In genomic region chr6:150641398-150642139, GRCh38 we compare ENCODE assay signal across 8 cellular contexts. TPM values are rescaled to one million over a fixed set of nuclear protein-coding genes. Genes with fewer than 3 reads are reported as not detected.
DNase-seq lines count a peak whose midpoint lies in the region; ATAC-seq and TF ChIP-seq lines count a peak whose summit lies in the region.

No MANE protein-coding gene starts in this region.

- peaks cover 4% of the 10 kb centered on the region; the same call in 1 of the 2 replicates for H3K9me2 ChIP-seq in PC-9 (ENCODE audit: insufficient read depth)

- H3K27ac Mint-ChIP-seq in activated naive CD8-positive, alpha-beta T cell treated with anti-CD3 and anti-CD28 coated beads, Interleukin-2, amount 50 U/mL, for 24 hours = peak overlapping the region; percentile 77

- intact Hi-C loops in PC-9 (cut with micrococcal nuclease; ENCODE audit: unreplicated experiment) = no loop called here

- BruUV-seq in PC-9 (replicated peaks; lab: Mats Ljungman, UMichigan) = no TSS peak

- H3K36me3 Mint-ChIP-seq in activated naive CD8-positive, alpha-beta T cell treated with anti-CD3 and anti-CD28 coated beads, Interleukin-2, amount 50 U/mL, for 24 hours (ENCODE audit: low read depth) = no peaks in the 10 kb centered on the region

- no peaks in the 10 kb centered on the region; the same call in 1 of the 2 replicates for H3K79me2 ChIP-seq in PC-9 (ENCODE audit: low read depth)

- H3F3A ChIP-seq in PC-9 (ENCODE audit: insufficient read depth, low read depth) = 0 out of 2 replicates have a peak, but pooled peaks cover 5% of the 10 kb centered on the region

- H3K27me3 Mint-ChIP-seq in activated naive CD8-positive, alpha-beta T cell treated with anti-CD3 and anti-CD28 coated beads, Interleukin-2, amount 50 U/mL, for 24 hours = peaks cover 8% of the 10 kb centered on the region

- no peak overlapping the region for H3K27ac ChIP-seq in PC-9

- no peaks in the 10 kb centered on the region for H3K27me3 ChIP-seq in PC-9 (ENCODE audit: insufficient read depth, low read depth)

- peaks cover 13% of the 10 kb centered on the region for H3K4me1 ChIP-seq in PC-9 (replicated peaks; ENCODE audit: insufficient read depth)

- H3K9me3 Mint-ChIP-seq in activated naive CD8-positive, alpha-beta T cell treated with anti-CD3 and anti-CD28 coated beads, Interleukin-2, amount 50 U/mL, for 24 hours = peaks cover 6% of the 10 kb centered on the region

- peak; percentile 54 for ATAC-seq in GM18505 (IDR thresholded peaks at IDR 0.05; ENCODE audit: unreplicated experiment)
- ATAC-seq in HG02885 (IDR thresholded peaks at IDR 0.05; ENCODE audit: poor library complexity, unreplicated experiment) = peak; percentile 68
- no peak for ATAC-seq in activated naive CD8-positive, alpha-beta T cell treated with anti-CD3 and anti-CD28 coated beads, Interleukin-2, amount 50 U/mL, for 24 hours

- H3K4me3 Mint-ChIP-seq in activated naive CD8-positive, alpha-beta T cell treated with anti-CD3 and anti-CD28 coated beads, Interleukin-2, amount 50 U/mL, for 24 hours = peak overlapping the region; percentile 70

- no peak for TF ChIP-seq CTCF in PC-9 (conservative IDR thresholded peaks at IDR 0.05)

- DNase-seq in activated naive CD8-positive, alpha-beta T cell treated with anti-CD3 and anti-CD28 coated beads, Interleukin-2, amount 50 U/mL, for 24 hours = no peak
- DNase-seq in midbrain (lab: John Stamatoyannopoulos, UW) (peak; percentile 32), PC-9 (no peak), NCI-H446 treated with DMSO at 0.1 percent for 48 hours (lab: John Stamatoyannopoulos, UW) (no peak)
- no peak for DNase-seq in activated naive CD4-positive, alpha-beta T cell treated with anti-CD3 and anti-CD28 coated beads, Interleukin-2, amount 50 U/mL, for 16 hours
- DNase-seq in activated CD4-positive, CD25-positive, alpha-beta regulatory T cell (lab: John Stamatoyannopoulos, UW) = no peak

- peaks cover 39% of the 10 kb centered on the region for H3K4me1 Mint-ChIP-seq in activated naive CD8-positive, alpha-beta T cell treated with anti-CD3 and anti-CD28 coated beads, Interleukin-2, amount 50 U/mL, for 24 hours

- no peak overlapping the region for H2AFZ ChIP-seq in PC-9

- TF ChIP-seq POLR2A in GM18505 (IDR thresholded peaks at IDR 0.05; ENCODE audit: borderline replicate concordance, extremely low read depth, insufficient read depth, insufficient read length) = no peak

- no peaks in the 10 kb centered on the region for H3K9me3 ChIP-seq in PC-9 (ENCODE audit: insufficient read depth, low read depth)

- POLR2A ChIA-PET in PC-9 (lab: Charles Lee; ENCODE audit: unreplicated experiment) = no interaction called here

- H3K4me3 ChIP-seq in PC-9 = no peak overlapping the region

- no peak overlapping the region for H3K4me2 ChIP-seq in PC-9

- no peaks in the 10 kb centered on the region for H4K20me1 ChIP-seq in PC-9 (ENCODE audit: insufficient read depth)

- CTCF ChIA-PET in PC-9 (lab: Charles Lee) = no interaction called here

- no peaks in the 10 kb centered on the region for H3K36me3 ChIP-seq in PC-9 (ENCODE audit: low read depth)

RNA-seq across cellular contexts. Expression of gene PLEKHG1, which starts 41.9 kb away (rescaled TPM):
- 8.9 and 9.9 TPM in 2 replicates for total RNA-seq in PC-9 (2021)
